Comparison of ENCODE assay signal across 14 cellular contexts in the genomic region with DNA sequence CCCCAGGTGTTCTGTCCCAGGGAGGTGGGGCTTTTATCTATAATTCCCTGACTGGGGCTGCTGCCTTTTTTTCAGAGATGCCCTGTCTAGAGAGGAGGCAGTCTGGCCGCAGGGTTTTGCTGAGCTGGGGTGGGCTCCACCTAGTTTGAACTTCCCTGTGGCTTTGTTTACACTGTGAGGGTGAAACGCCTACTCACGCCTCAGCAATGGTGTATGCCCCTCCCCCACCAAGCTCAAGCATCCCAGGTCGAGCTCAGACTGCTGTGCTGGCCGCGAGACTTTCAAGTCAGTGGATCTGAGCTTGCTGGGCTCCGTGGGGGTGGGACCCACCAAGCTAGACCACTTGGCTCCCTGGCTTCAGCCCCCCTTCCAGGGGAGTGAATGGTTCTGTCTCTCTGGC.
"Had no signal": no experiment of that assay in that cellular context is flagged by ENCODE, and none has a peak within 500 bp of the region (broad histone marks: within the 10 kb centered on the region; RNA-seq: fewer than 3 reads in every experiment).

No MANE protein-coding gene starts in this region.

- H3K36me3 ChIP-seq: breast epithelium, left lung, upper lobe of right lung had no signal

- ATAC-seq: activated CD4-positive, alpha-beta T cell treated with anti-CD3 and anti-CD28 coated beads for 36 hours; activated CD8-positive, alpha-beta T cell treated with anti-CD3 and anti-CD28 coated beads for 36 hours; left lung; stimulated activated naive CD8-positive, alpha-beta T cell treated with anti-CD3 and anti-CD28 coated beads, Interleukin-15, Interleukin-2, amounts not matched to agents 100 U/mL and 50 U/mL, for 24 hours; upper lobe of right lung had no signal

- H3K27me3 ChIP-seq: breast epithelium, left lung, upper lobe of right lung had no signal

- H3K27ac Mint-ChIP-seq: activated CD4-positive, alpha-beta T cell treated with anti-CD3 and anti-CD28 coated beads for 36 hours; activated CD8-positive, alpha-beta T cell treated with anti-CD3 and anti-CD28 coated beads for 36 hours; activated T-helper 1 cell treated with anti-CD3 and anti-CD28 coated beads, Interleukin-12 subunit alpha, Interleukin-12 subunit beta, Interleukin-2, Interleukin-4 antibody, amounts not matched to agents 30 ng/mL and 10 ng/mL and 1 ng/mL, durations not matched to agents 14 hours and 24 hours and 36 hours; nephron had no signal

- DNase-seq: activated CD4-positive, alpha-beta T cell treated with anti-CD3 and anti-CD28 coated beads for 36 hours; activated CD8-positive, alpha-beta T cell treated with anti-CD3 and anti-CD28 coated beads for 36 hours; activated naive CD4-positive, alpha-beta T cell; aorta; dermis blood vessel endothelial cell; hypothalamus; stimulated activated CD4-positive, alpha-beta T cell treated with anti-CD3 and anti-CD28 coated beads, Interleukin-12 subunit alpha, Interleukin-12 subunit beta, amount 100 ng/mL, for 4 hours; stimulated activated naive CD8-positive, alpha-beta T cell treated with anti-CD3 and anti-CD28 coated beads, Interleukin-15, Interleukin-2, amounts not matched to agents 100 U/mL and 50 U/mL, for 24 hours; upper lobe of right lung had no signal

- H3K9me3 Mint-ChIP-seq: activated CD8-positive, alpha-beta T cell treated with anti-CD3 and anti-CD28 coated beads for 36 hours; activated T-helper 1 cell treated with anti-CD3 and anti-CD28 coated beads, Interleukin-12 subunit alpha, Interleukin-12 subunit beta, Interleukin-2, Interleukin-4 antibody, amounts not matched to agents 30 ng/mL and 10 ng/mL and 1 ng/mL, durations not matched to agents 14 hours and 24 hours and 36 hours had no signal

- H3K4me1 Mint-ChIP-seq: activated CD4-positive, alpha-beta T cell treated with anti-CD3 and anti-CD28 coated beads for 36 hours; nephron had no signal

- H3K27me3 Mint-ChIP-seq: activated CD8-positive, alpha-beta T cell treated with anti-CD3 and anti-CD28 coated beads for 36 hours had no signal

- H3K4me3 Mint-ChIP-seq: activated CD4-positive, alpha-beta T cell treated with anti-CD3 and anti-CD28 coated beads for 36 hours; activated CD8-positive, alpha-beta T cell treated with anti-CD3 and anti-CD28 coated beads for 36 hours; activated T-helper 1 cell treated with anti-CD3 and anti-CD28 coated beads, Interleukin-12 subunit alpha, Interleukin-12 subunit beta, Interleukin-2, Interleukin-4 antibody, amounts not matched to agents 30 ng/mL and 10 ng/mL and 1 ng/mL, durations not matched to agents 14 hours and 24 hours and 36 hours; nephron had no signal

- H3K27ac ChIP-seq: breast epithelium, left lung, upper lobe of right lung, VCaP had no signal

- H3K9me3 ChIP-seq: upper lobe of right lung had no signal

- H3K4me1 ChIP-seq: breast epithelium, left lung, upper lobe of right lung had no signal

- H3K4me3 ChIP-seq: breast epithelium, left lung, upper lobe of right lung had no signal
